In the genomic region with DNA sequence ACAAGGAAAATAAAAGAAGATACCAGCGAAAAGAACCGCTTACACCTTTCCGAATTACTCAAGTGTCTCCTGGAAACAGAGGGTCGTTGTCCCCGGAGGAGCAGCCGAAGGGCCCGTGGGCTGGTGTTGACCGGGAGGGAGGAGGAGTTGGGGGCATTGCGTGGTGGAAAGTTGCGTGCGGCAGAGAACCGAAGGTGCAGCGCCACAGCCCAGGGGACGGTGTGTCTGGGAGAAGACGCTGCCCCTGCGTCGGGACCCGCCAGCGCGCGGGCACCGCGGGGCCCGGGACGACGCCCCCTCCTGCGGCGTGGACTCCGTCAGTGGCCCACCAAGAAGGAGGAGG, we compare ENCODE assay signal across 8 cellular contexts. TPM values are rescaled to one million over a fixed set of nuclear protein-coding genes. Genes with fewer than 3 reads are reported as not detected.
DNase-seq lines count a peak whose midpoint lies in the region; ATAC-seq, FAIRE-seq and TF ChIP-seq lines count a peak whose summit lies in the region.

No MANE protein-coding gene starts in this region.

- H3K36me3 Mint-ChIP-seq in activated CD8-positive, alpha-beta memory T cell treated with anti-CD3 and anti-CD28 coated beads, Interleukin-2, amount 10 ng/mL, durations not matched to agents 7 days and 5 days, result no peaks in the 10 kb centered on the region

- H3K9me3 Mint-ChIP-seq in activated CD8-positive, alpha-beta memory T cell treated with anti-CD3 and anti-CD28 coated beads, Interleukin-2, amount 10 ng/mL, durations not matched to agents 7 days and 5 days (ENCODE audit: low read depth), result no peaks in the 10 kb centered on the region

- peak; percentile 15 for TF ChIP-seq CTCF in bronchial epithelial cell (IDR thresholded peaks at IDR 0.05; ENCODE audit: insufficient read depth, low read length, severe bottlenecking)

- ATAC-seq in activated CD8-positive, alpha-beta memory T cell treated with anti-CD3 and anti-CD28 coated beads, Interleukin-2, amount 10 ng/mL, durations not matched to agents 7 days and 5 days, result peak; percentile 14
- no peak for ATAC-seq in GM21367 (IDR thresholded peaks at IDR 0.05; ENCODE audit: unreplicated experiment)
- ATAC-seq in HG03175 (IDR thresholded peaks at IDR 0.05; ENCODE audit: unreplicated experiment), result no peak

- peak overlapping the region; percentile 95 for H3K4me3 Mint-ChIP-seq in activated CD8-positive, alpha-beta memory T cell treated with anti-CD3 and anti-CD28 coated beads, Interleukin-2, amount 10 ng/mL, durations not matched to agents 7 days and 5 days

- peak overlapping the region; percentile 91 for H3K27ac Mint-ChIP-seq in activated CD8-positive, alpha-beta memory T cell treated with anti-CD3 and anti-CD28 coated beads, Interleukin-2, amount 10 ng/mL, durations not matched to agents 7 days and 5 days

- no peak for FAIRE-seq in bronchial epithelial cell (lab: Jason Lieb, UNC)

- CTCF ChIA-PET in activated CD8-positive, alpha-beta memory T cell treated with anti-CD3 and anti-CD28 coated beads, Interleukin-2, amount 10 ng/mL, durations not matched to agents 7 days and 5 days (lab: Charles Lee), result interaction anchor here (0.9 to 1.4 kb wide), 2 partner anchors 151 to 332 kb away, joined by 3 to 4 read pairs; no protein-coding TSS in a partner anchor

- H3K27me3 ChIP-seq in bronchial epithelial cell (ENCODE audit: control insufficient read depth, insufficient read depth, low read length), result no peaks in the 10 kb centered on the region

- H3K27me3 Mint-ChIP-seq in activated CD8-positive, alpha-beta memory T cell treated with anti-CD3 and anti-CD28 coated beads, Interleukin-2, amount 10 ng/mL, durations not matched to agents 7 days and 5 days, result peaks cover 21% of the 10 kb centered on the region

- H3K4me3 ChIP-seq in bronchial epithelial cell (ENCODE audit: low read depth, low read length), result peak overlapping the region; percentile 99

- in situ Hi-C loops in SK-MEL-5 (cut with HindIII; ENCODE audit: low pct_unique_long_range_greater_than_20kb, low sequenced_read_pairs), result no loop called here

- H3K36me3 ChIP-seq in bronchial epithelial cell (ENCODE audit: control insufficient read depth, insufficient read depth, low read length), result no peaks in the 10 kb centered on the region

- peaks cover 27% of the 10 kb centered on the region for H3K4me1 Mint-ChIP-seq in activated CD8-positive, alpha-beta memory T cell treated with anti-CD3 and anti-CD28 coated beads, Interleukin-2, amount 10 ng/mL, durations not matched to agents 7 days and 5 days

- peak; percentile 63 for DNase-seq in activated CD8-positive, alpha-beta memory T cell treated with anti-CD3 and anti-CD28 coated beads, Interleukin-2, amount 10 ng/mL, durations not matched to agents 7 days and 5 days
- DNase-seq in activated CD8-positive, alpha-beta memory T cell treated with anti-CD3 and anti-CD28 coated beads for 24 hours, result no peak
- DNase-seq in SK-MEL-5 (ENCODE audit: low read depth, low spot score), result peak; percentile 8
- no peak for DNase-seq in bronchial epithelial cell (ENCODE audit: low read depth)
- DNase-seq in left kidney (ENCODE audit: low read depth, low spot score), result peak; percentile 54
- peak; percentile 23 for DNase-seq in stimulated activated CD4-positive, alpha-beta T cell treated with anti-CD3 and anti-CD28 coated beads, Interleukin-4, amount 100 ng/mL, for 1 hour

RNA-seq across cellular contexts. Expression of gene ALCAM, which starts 0.3 kb away (rescaled TPM):
- total RNA-seq in activated CD8-positive, alpha-beta memory T cell treated with anti-CD3 and anti-CD28 coated beads, Interleukin-2, amount 10 ng/mL, durations not matched to agents 7 days and 5 days, result 10 to 100 TPM; 11.4 to 20.6 TPM
- 24.2 and 24.8 TPM in 2 replicates for total RNA-seq in SK-MEL-5 (2014; rRNA removed; shearing (Covaris generic))
- 13.0 and 19.3 TPM in 2 replicates for polyA plus RNA-seq in SK-MEL-5 (2015; cell fraction: cytosol; rRNA removed)
- 15.4 and 18.1 TPM in 2 replicates for polyA plus RNA-seq in SK-MEL-5 (2015; cell fraction: nucleus; rRNA removed)
- total RNA-seq in bronchial epithelial cell, result 196 and 294 TPM in 2 replicates

Comparison
In these comparisons a context has a peak if more than half of its experiments do, and no peak if none do; other contexts are left out.
1. DNase-seq: peak in activated CD8-positive, alpha-beta memory T cell treated with anti-CD3 and anti-CD28 coated beads, Interleukin-2, amount 10 ng/mL, durations not matched to agents 7 days and 5 days (single experiment), SK-MEL-5 (single experiment), left kidney (single experiment) and stimulated activated CD4-positive, alpha-beta T cell treated with anti-CD3 and anti-CD28 coated beads, Interleukin-4, amount 100 ng/mL, for 1 hour (single experiment); none in activated CD8-positive, alpha-beta memory T cell treated with anti-CD3 and anti-CD28 coated beads for 24 hours (single experiment) and bronchial epithelial cell (single experiment).